Comparison of ENCODE assay signal across 9 cellular contexts in the genomic region with DNA sequence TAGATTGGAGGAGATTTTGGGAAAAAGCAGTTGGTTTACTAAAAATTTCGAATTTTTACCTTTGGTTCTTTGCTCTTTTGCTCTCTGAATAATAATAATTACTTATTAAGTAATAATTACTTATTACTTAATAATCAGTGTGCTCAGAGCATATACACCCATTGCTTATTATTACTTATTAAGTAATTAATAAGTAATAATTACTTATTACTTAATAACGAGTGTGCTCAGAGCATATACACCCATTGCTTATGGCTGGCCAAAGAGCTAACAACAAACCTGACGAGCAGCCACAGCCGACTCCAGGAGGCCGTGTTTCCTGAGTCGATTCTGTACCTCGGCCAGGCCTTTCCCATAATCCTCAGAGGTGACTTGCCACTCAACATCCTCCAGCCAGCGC. TPM values are rescaled to one million over a fixed set of nuclear protein-coding genes. Genes with fewer than 3 reads are reported as not detected.
"Had no signal": no experiment of that assay in that cellular context is flagged by ENCODE, and none has a peak within 500 bp of the region (broad histone marks: within the 10 kb centered on the region; RNA-seq: fewer than 3 reads in every experiment).

No MANE protein-coding gene starts in this region.

- DNase-seq: IMR-90, KBM-7, KG1 had no signal

- ATAC-seq: HepG2 had no signal

- FAIRE-seq: HepG2, HTR-8/SVneo had no signal

- H3K27ac ChIP-seq: HL-60 had no signal

RNA-seq across cellular contexts. Expression of a gene that starts 20.5 kb away (rescaled TPM):
- total RNA-seq: HepG2, HT-29, HT1080, IMR-90 had no signal
- polyA plus RNA-seq: HepG2, IgD-negative memory B cell, IMR-90 had no signal

RNA-seq across cellular contexts. Expression of a gene that starts 34.4 kb away (rescaled TPM):
- total RNA-seq: HepG2, HT-29, HT1080, IMR-90 had no signal
- polyA plus RNA-seq: HepG2, IgD-negative memory B cell, IMR-90 had no signal

RNA-seq across cellular contexts. Expression of a gene that starts 54.5 kb away (rescaled TPM):
- total RNA-seq: HepG2, HT-29, HT1080, IMR-90 had no signal
- polyA plus RNA-seq: HepG2, IgD-negative memory B cell, IMR-90 had no signal
